Comparison of ENCODE assay signal across 16 cellular contexts in the genomic region with DNA sequence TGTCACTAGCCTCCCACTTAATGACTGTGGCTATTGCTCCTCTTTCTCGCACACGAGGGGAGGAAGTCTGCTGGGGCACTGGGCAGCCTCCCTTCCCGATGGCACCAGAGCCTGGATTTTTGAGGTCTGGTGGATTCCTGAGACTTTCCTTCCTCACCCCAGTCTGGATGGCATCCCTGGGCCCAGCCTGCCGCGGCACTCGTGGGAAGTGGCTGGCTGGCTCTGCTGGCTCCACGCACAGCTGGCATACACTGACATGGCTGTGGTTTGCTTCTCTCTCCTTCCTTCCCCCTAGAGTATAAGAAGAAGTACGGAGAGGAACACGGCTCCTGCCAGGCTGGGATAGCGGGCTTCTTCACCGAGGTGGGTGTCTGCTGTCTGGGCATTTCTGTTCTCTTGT. TPM values are rescaled to one million over a fixed set of nuclear protein-coding genes. Genes with fewer than 3 reads are reported as not detected.
DNase-seq lines count a peak whose midpoint lies in the region; ATAC-seq and TF ChIP-seq lines count a peak whose summit lies in the region.
"Had no signal": no experiment of that assay in that cellular context is flagged by ENCODE, and none has a peak within 500 bp of the region (broad histone marks: within the 10 kb centered on the region; RNA-seq: fewer than 3 reads in every experiment).

No MANE protein-coding gene starts in this region.

- TF ChIP-seq EP300 in stomach (IDR thresholded peaks at IDR 0.05), result no peak

- peaks cover 12 to 57% of the 10 kb centered on the region in 2 donors for H3K4me1 ChIP-seq in ascending aorta
- peaks cover 28% of the 10 kb centered on the region for H3K4me1 ChIP-seq in right cardiac atrium (ENCODE audit: control insufficient read depth, insufficient read depth, low read length)
- peaks cover 0 to 47% (median 22%) of the 10 kb centered on the region in 4 donors for H3K4me1 ChIP-seq in stomach
- H3K4me1 ChIP-seq in prostate gland (replicated peaks), result no peaks in the 10 kb centered on the region

- peaks cover 3 to 12% of the 10 kb centered on the region in 2 donors for H3K36me3 ChIP-seq in ascending aorta
- peaks cover 0 to 11% (median 0%) of the 10 kb centered on the region in 4 donors for H3K36me3 ChIP-seq in stomach
- no peaks in the 10 kb centered on the region for H3K36me3 ChIP-seq in prostate gland
- H3K36me3 ChIP-seq: SJSA1 had no signal

- TF ChIP-seq CTCF in ascending aorta (IDR thresholded peaks at IDR 0.05) (no peak), stomach (IDR thresholded peaks at IDR 0.05) (no peak), prostate gland (IDR thresholded peaks at IDR 0.05) (no peak)

- DNase-seq in GDM1 (lab: John Stamatoyannopoulos, UW), result peak; percentile 58
- peak in 1 of 2 donors; percentile 70 for DNase-seq in ascending aorta (ENCODE audit: low spot score in 2 of 2)
- peak; percentile 27 to 65 (median 62) for DNase-seq in right cardiac atrium
- no peak for DNase-seq in stomach
- DNase-seq in prostate gland (ENCODE audit: low spot score), result no peak
- DNase-seq in activated naive CD4-positive, alpha-beta T cell treated with Interleukin-2 at 50 U/mL for 16 hours, result no peak
- no peak for DNase-seq in DMS79 (lab: John Stamatoyannopoulos, UW)
- DNase-seq in RPMI8226, result no peak
- DNase-seq: activated CD8-positive, alpha-beta T cell treated with anti-CD3 and anti-CD28 coated beads, Interleukin-2, amount 10 ng/mL, durations not matched to agents 7 days and 5 days; DMS79 treated with DMSO at 0.1 percent for 48 hours; natural killer cell; NCI-H1092 treated with DMSO at 0.1 percent for 48 hours; stimulated activated CD4-positive, alpha-beta T cell treated with anti-CD3 and anti-CD28 coated beads, Interleukin-2, amount 100 ng/mL, for 48 hours had no signal

- H3K4me3 ChIP-seq in ascending aorta (no peak overlapping the region), right cardiac atrium (ENCODE audit: low read length) (no peak overlapping the region), stomach (no peak overlapping the region), prostate gland (no peak overlapping the region)
- H3K4me3 ChIP-seq: hepatocyte, SJSA1 had no signal

- ATAC-seq in right cardiac atrium, result no peak
- ATAC-seq: activated CD8-positive, alpha-beta T cell treated with anti-CD3 and anti-CD28 coated beads, Interleukin-2, amount 10 ng/mL, durations not matched to agents 7 days and 5 days had no signal

- intact Hi-C loops in ascending aorta (cut with DNase I), result loop anchor here (5.0 kb wide), 1 partner anchor 33 kb away; no protein-coding TSS in a partner anchor
- intact Hi-C loops in right cardiac atrium (cut with DNase I), result loop anchor here in 1 of 4 donors (5.0 kb wide), 1 partner anchor 37 kb away; no protein-coding TSS in a partner anchor
- intact Hi-C loops in stomach (cut with DNase I; ENCODE audit: low total_unique reads), result no loop called here
- intact Hi-C loops in prostate gland (cut with DNase I), result no loop called here

- 69% methylated on average over 11 of the region's 11 CpGs for WGBS in right cardiac atrium
- WGBS in stomach, 5 donors, result 67 to 86% (median 76%) methylated on average over 11 of the region's 11 CpGs
- 84% methylated on average over 11 of the region's 11 CpGs for WGBS in prostate gland

- no peak for TF ChIP-seq POLR2A in stomach (IDR thresholded peaks at IDR 0.05)
- TF ChIP-seq POLR2A in prostate gland (IDR thresholded peaks at IDR 0.05), result no peak

- no peaks in the 10 kb centered on the region for H3K9me3 ChIP-seq in ascending aorta
- H3K9me3 ChIP-seq in right cardiac atrium (ENCODE audit: control insufficient read depth, low read length), result no peaks in the 10 kb centered on the region
- H3K9me3 ChIP-seq in stomach, result no peaks in the 10 kb centered on the region
- no peaks in the 10 kb centered on the region for H3K9me3 ChIP-seq in prostate gland
- H3K9me3 ChIP-seq: SJSA1 had no signal

- H3K27me3 ChIP-seq in ascending aorta, result no peaks in the 10 kb centered on the region
- H3K27me3 ChIP-seq in right cardiac atrium (ENCODE audit: control insufficient read depth, insufficient read depth), result no peaks in the 10 kb centered on the region
- H3K27me3 ChIP-seq in stomach, result no peaks in the 10 kb centered on the region
- no peaks in the 10 kb centered on the region for H3K27me3 ChIP-seq in prostate gland (replicated peaks; ENCODE audit: insufficient read depth)
- H3K27me3 ChIP-seq: hepatocyte, SJSA1 had no signal

- H3K27ac ChIP-seq in ascending aorta, result peak overlapping the region; percentile 85 to 90
- no peak overlapping the region for H3K27ac ChIP-seq in right cardiac atrium (ENCODE audit: low read length)
- peak overlapping the region in 3 of 5 donors; percentile 26 to 64 (median 47) for H3K27ac ChIP-seq in stomach
- no peak overlapping the region for H3K27ac ChIP-seq in prostate gland

RNA-seq across cellular contexts. Expression of gene ITGA9, which starts 42.3 kb away (rescaled TPM):
- total RNA-seq in ascending aorta (56.5 TPM), right cardiac atrium (10 to 100 TPM; 19.0 to 56.5 (median 32.6) TPM), stomach (10 to 100 TPM; 11.0 to 45.5 (median 38.7) TPM), prostate gland (10 to 100 TPM; 13.7 to 55.0 TPM)
- polyA plus RNA-seq in right cardiac atrium (5.7 TPM), stomach (1 to 10 TPM; 1.4 to 3.1 (median 2.4) TPM)
- total RNA-seq: activated CD8-positive, alpha-beta T cell treated with anti-CD3 and anti-CD28 coated beads, Interleukin-2, amount 10 ng/mL, durations not matched to agents 7 days and 5 days had no signal
- polyA plus RNA-seq: BJ had no signal

Comparison
In these comparisons a context has a peak if more than half of its experiments do, and no peak if none do; other contexts are left out.
1. DNase-seq: peak in GDM1 (single experiment) and right cardiac atrium (3 of 3); none in stomach (single experiment), prostate gland (single experiment), activated naive CD4-positive, alpha-beta T cell treated with Interleukin-2 at 50 U/mL for 16 hours (single experiment), DMS79 (single experiment) and RPMI8226 (single experiment).
2. H3K27ac ChIP-seq: peak in ascending aorta (2 of 2) and stomach (3 of 5); none in right cardiac atrium (single experiment) and prostate gland (0 of 2).